ENCODE assay signal across 23 cellular contexts in genomic region chr1:212531796-212532195, GRCh38.
"Had no signal": no experiment of that assay in that cellular context is flagged by ENCODE, and none has a peak within 500 bp of the region (broad histone marks: within the 10 kb centered on the region; RNA-seq: fewer than 3 reads in every experiment).

No MANE protein-coding gene starts in this region.

- H3K9ac ChIP-seq: KMS-11 had no signal

- H3K27ac ChIP-seq: HL-60, KMS-11, RWPE1, SJSA1, SK-N-MC had no signal

- H3K36me3 ChIP-seq: MG63, SJSA1 had no signal

- DNase-seq: Kasumi-1, MG63, NCI-H1092, NCI-H1105 treated with DMSO at 0.1 percent for 48 hours, NCI-H1417 treated with DMSO at 0.1 percent for 48 hours, NCI-H187, NCI-H2029, NCI-H2081 treated with DMSO at 0.1 percent for 48 hours, NCI-H2171, NCI-H226, NCI-H446, NCI-H510A, NCI-H524 treated with DMSO at 0.1 percent for 48 hours, NCI-H69, NCI-H774, SHP77 had no signal

- H3K27me3 ChIP-seq: MG63 had no signal

- ATAC-seq: K562, Panc1 had no signal

- H3K4me2 ChIP-seq: KMS-11 had no signal

- H3K4me3 ChIP-seq: K562, MG63, SJSA1, SK-N-MC had no signal

- H3K4me1 ChIP-seq: SJSA1 had no signal

- H3K9me3 ChIP-seq: MG63, SJSA1 had no signal
